ENCODE assay signal across 8 cellular contexts in the genomic region with DNA sequence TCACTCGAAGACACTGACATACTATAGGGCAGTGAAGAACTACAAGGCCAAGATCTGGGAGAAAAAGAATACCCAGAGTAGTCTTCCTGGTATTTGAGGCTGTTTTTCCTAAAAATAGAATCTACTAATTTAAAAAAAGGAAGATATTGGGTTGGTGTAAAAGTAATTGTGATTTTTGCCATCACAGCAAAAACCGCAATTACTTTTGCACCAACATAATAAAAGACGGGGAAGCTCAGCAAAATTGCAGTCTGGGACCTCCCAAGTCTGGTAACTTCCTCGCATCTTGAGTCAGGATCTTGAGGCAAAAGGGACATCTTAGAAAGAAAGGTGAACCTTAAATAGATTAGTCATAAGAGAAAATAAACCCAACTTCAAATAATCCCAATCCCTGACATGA.
"Had no signal": no experiment of that assay in that cellular context is flagged by ENCODE, and none has a peak within 500 bp of the region (broad histone marks: within the 10 kb centered on the region; RNA-seq: fewer than 3 reads in every experiment).

No MANE protein-coding gene starts in this region.

- H3K9ac ChIP-seq: GM23248, KMS-11 had no signal

- H2AFZ ChIP-seq: GM23248 had no signal

- DNase-seq: GM23248, GOT3, H7, KBM-7 had no signal

- H3K4me1 ChIP-seq: HAP-1 had no signal

- FAIRE-seq: HTR-8/SVneo had no signal

- H3K4me2 ChIP-seq: KMS-11 had no signal

- ATAC-seq: HCT116 had no signal

- H3K27ac ChIP-seq: GM23248, KMS-11 had no signal

- H3K4me3 ChIP-seq: GM23248, HAP-1 had no signal

- H3K9me3 ChIP-seq: HAP-1 had no signal
